ENCODE assay signal across 1 cellular context in genomic region chrX:106170318-106170717, GRCh38.
TF ChIP-seq lines count a peak whose summit lies in the region.

No MANE protein-coding gene starts in this region.

TF ChIP-seq in SK-N-SH treated with all-trans-retinoic acid at 6 μM for 48 hours, 23 proteins besides CTCF, POLR2A, EP300 and RAD21 (continued from another document):
- TF ChIP-seq ZC3H10 (CRISPR knock-in tag; IDR thresholded peaks at IDR 0.05) = no peak
- TF ChIP-seq PPARA (CRISPR knock-in tag; IDR thresholded peaks at IDR 0.05; ENCODE audit: borderline replicate concordance) = no peak
- no peak for TF ChIP-seq ZNF8 (CRISPR knock-in tag; IDR thresholded peaks at IDR 0.05)
- TF ChIP-seq ISL1 (CRISPR knock-in tag; IDR thresholded peaks at IDR 0.05) = no peak
